Comparison of ENCODE assay signal across 15 cellular contexts in the genomic region with DNA sequence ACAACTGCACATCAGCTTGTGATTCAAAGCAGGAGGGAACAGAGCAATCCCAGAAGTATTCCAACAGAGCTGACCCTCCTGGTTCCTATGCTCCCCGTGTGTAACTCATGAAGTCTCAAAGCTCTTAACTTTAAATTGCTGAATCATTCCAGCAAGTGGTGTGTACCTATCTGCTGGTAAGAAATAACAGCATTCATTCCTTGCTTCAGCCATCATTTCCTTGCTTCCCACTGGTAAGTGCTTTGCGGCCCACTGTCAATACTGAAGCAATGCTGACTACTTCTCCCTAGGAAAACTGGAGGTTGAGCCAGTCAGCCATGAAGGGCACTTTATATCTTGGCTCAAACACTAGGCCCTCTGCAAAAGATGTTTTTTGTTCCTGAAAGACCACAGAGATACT.
DNase-seq lines count a peak whose midpoint lies in the region; ATAC-seq lines count a peak whose summit lies in the region.
"Had no signal": no experiment of that assay in that cellular context is flagged by ENCODE, and none has a peak within 500 bp of the region (broad histone marks: within the 10 kb centered on the region; RNA-seq: fewer than 3 reads in every experiment).

No MANE protein-coding gene starts in this region.

- intact Hi-C loops in Right ventricle myocardium superior (cut with DNase I), result no loop called here
- intact Hi-C loops in left cardiac atrium (cut with DNase I), result no loop called here

- peak; percentile 25 for ATAC-seq in Right ventricle myocardium superior (ENCODE audit: poor library complexity)
- ATAC-seq in left cardiac atrium, result no peak
- no peak for ATAC-seq in activated naive CD8-positive, alpha-beta T cell treated with anti-CD3 and anti-CD28 coated beads, Interleukin-2, amount 50 U/mL, for 24 hours
- ATAC-seq in GM18907 (IDR thresholded peaks at IDR 0.05; ENCODE audit: unreplicated experiment), result no peak
- ATAC-seq in HG02678 (IDR thresholded peaks at IDR 0.05; ENCODE audit: unreplicated experiment), result no peak
- ATAC-seq: gastrocnemius medialis, mucosa of descending colon had no signal

- H3K36me3 Mint-ChIP-seq in activated naive CD8-positive, alpha-beta T cell treated with anti-CD3 and anti-CD28 coated beads, Interleukin-2, amount 50 U/mL, for 24 hours (ENCODE audit: low read depth), result peaks cover 5% of the 10 kb centered on the region
- H3K36me3 Mint-ChIP-seq: activated naive CD4-positive, alpha-beta T cell treated with anti-CD3 and anti-CD28 coated beads, Interleukin-2, amount 10 ng/mL, durations not matched to agents 7 days and 5 days had no signal

- no peaks in the 10 kb centered on the region for H3K27me3 Mint-ChIP-seq in activated naive CD8-positive, alpha-beta T cell treated with anti-CD3 and anti-CD28 coated beads, Interleukin-2, amount 50 U/mL, for 24 hours
- H3K27me3 Mint-ChIP-seq: activated naive CD4-positive, alpha-beta T cell treated with anti-CD3 and anti-CD28 coated beads, Interleukin-2, amount 10 ng/mL, durations not matched to agents 7 days and 5 days had no signal

- no peak for DNase-seq in Right ventricle myocardium superior
- DNase-seq in left cardiac atrium, result no peak
- DNase-seq in activated naive CD8-positive, alpha-beta T cell treated with anti-CD3 and anti-CD28 coated beads, Interleukin-2, amount 50 U/mL, for 24 hours, result no peak
- DNase-seq in kidney tubule cell (ENCODE audit: low spot score), result peak; percentile 25
- peak; percentile 7 for DNase-seq in smooth muscle cell of the brain vasculature (ENCODE audit: low read depth, low spot score)
- no peak for DNase-seq in stimulated activated CD8-positive, alpha-beta memory T cell treated with anti-CD3 and anti-CD28 coated beads, Interleukin-4, amount 100 ng/mL, for 48 hours
- DNase-seq: activated naive CD4-positive, alpha-beta T cell treated with anti-CD3 and anti-CD28 coated beads, Interleukin-2, amount 10 ng/mL, durations not matched to agents 7 days and 5 days; gastrocnemius medialis; mucosa of descending colon; NCI-H187 treated with DMSO at 0.1 percent for 48 hours; posterior cingulate gyrus; stimulated activated CD4-positive, alpha-beta T cell treated with anti-CD3 and anti-CD28 coated beads, Interleukin-15, amount 100 ng/mL, for 24 hours had no signal

- peak overlapping the region; percentile 63 for H3K27ac Mint-ChIP-seq in activated naive CD8-positive, alpha-beta T cell treated with anti-CD3 and anti-CD28 coated beads, Interleukin-2, amount 50 U/mL, for 24 hours
- H3K27ac Mint-ChIP-seq: activated naive CD4-positive, alpha-beta T cell treated with anti-CD3 and anti-CD28 coated beads, Interleukin-2, amount 10 ng/mL, durations not matched to agents 7 days and 5 days; T-helper 1 cell treated with Interleukin-12 subunit alpha and Interleukin-12 subunit beta and Interleukin-4 antibody, amounts not matched to agents 30 μg/mL and 1 μg/mL, for 36 hours had no signal

- H3K4me3 Mint-ChIP-seq in activated naive CD8-positive, alpha-beta T cell treated with anti-CD3 and anti-CD28 coated beads, Interleukin-2, amount 50 U/mL, for 24 hours, result no peak overlapping the region
- H3K4me3 Mint-ChIP-seq: activated naive CD4-positive, alpha-beta T cell treated with anti-CD3 and anti-CD28 coated beads, Interleukin-2, amount 10 ng/mL, durations not matched to agents 7 days and 5 days; T-helper 1 cell treated with Interleukin-12 subunit alpha and Interleukin-12 subunit beta and Interleukin-4 antibody, amounts not matched to agents 30 μg/mL and 1 μg/mL, for 36 hours had no signal

- peaks cover 20% of the 10 kb centered on the region for H3K4me1 Mint-ChIP-seq in activated naive CD8-positive, alpha-beta T cell treated with anti-CD3 and anti-CD28 coated beads, Interleukin-2, amount 50 U/mL, for 24 hours
- H3K4me1 Mint-ChIP-seq: activated naive CD4-positive, alpha-beta T cell treated with anti-CD3 and anti-CD28 coated beads, Interleukin-2, amount 10 ng/mL, durations not matched to agents 7 days and 5 days had no signal

- H3K9me3 Mint-ChIP-seq in activated naive CD8-positive, alpha-beta T cell treated with anti-CD3 and anti-CD28 coated beads, Interleukin-2, amount 50 U/mL, for 24 hours, result peaks cover 11% of the 10 kb centered on the region
- H3K9me3 Mint-ChIP-seq: activated naive CD4-positive, alpha-beta T cell treated with anti-CD3 and anti-CD28 coated beads, Interleukin-2, amount 10 ng/mL, durations not matched to agents 7 days and 5 days; T-helper 1 cell treated with Interleukin-12 subunit alpha and Interleukin-12 subunit beta and Interleukin-4 antibody, amounts not matched to agents 30 μg/mL and 1 μg/mL, for 36 hours had no signal

Comparison
In these comparisons a context has a peak if more than half of its experiments do, and no peak if none do; other contexts are left out.
1. DNase-seq: peak in kidney tubule cell (single experiment) and smooth muscle cell of the brain vasculature (single experiment); none in Right ventricle myocardium superior (single experiment), left cardiac atrium (single experiment), activated naive CD8-positive, alpha-beta T cell treated with anti-CD3 and anti-CD28 coated beads, Interleukin-2, amount 50 U/mL, for 24 hours (single experiment) and stimulated activated CD8-positive, alpha-beta memory T cell treated with anti-CD3 and anti-CD28 coated beads, Interleukin-4, amount 100 ng/mL, for 48 hours (single experiment).